8 cellular contexts compared by ENCODE assay signal in the genomic region with DNA sequence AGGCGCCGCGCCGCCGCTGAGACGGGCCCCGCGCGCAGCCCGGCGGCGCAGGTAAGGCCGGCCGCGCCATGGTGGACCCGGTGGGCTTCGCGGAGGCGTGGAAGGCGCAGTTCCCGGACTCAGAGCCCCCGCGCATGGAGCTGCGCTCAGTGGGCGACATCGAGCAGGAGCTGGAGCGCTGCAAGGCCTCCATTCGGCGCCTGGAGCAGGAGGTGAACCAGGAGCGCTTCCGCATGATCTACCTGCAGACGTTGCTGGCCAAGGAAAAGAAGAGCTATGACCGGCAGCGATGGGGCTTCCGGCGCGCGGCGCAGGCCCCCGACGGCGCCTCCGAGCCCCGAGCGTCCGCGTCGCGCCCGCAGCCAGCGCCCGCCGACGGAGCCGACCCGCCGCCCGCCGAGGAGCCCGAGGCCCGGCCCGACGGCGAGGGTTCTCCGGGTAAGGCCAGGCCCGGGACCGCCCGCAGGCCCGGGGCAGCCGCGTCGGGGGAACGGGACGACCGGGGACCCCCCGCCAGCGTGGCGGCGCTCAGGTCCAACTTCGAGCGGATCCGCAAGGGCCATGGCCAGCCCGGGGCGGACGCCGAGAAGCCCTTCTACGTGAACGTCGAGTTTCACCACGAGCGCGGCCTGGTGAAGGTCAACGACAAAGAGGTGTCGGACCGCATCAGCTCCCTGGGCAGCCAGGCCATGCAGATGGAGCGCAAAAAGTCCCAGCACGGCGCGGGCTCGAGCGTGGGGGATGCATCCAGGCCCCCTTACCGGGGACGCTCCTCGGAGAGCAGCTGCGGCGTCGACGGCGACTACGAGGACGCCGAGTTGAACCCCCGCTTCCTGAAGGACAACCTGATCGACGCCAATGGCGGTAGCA. TPM values are rescaled to one million over a fixed set of nuclear protein-coding genes. Genes with fewer than 3 reads are reported as not detected.
DNase-seq lines count a peak whose midpoint lies in the region; ATAC-seq and TF ChIP-seq lines count a peak whose summit lies in the region.

No MANE protein-coding gene starts in this region.

- DNase-seq in GM12864 (ENCODE audit: low read depth) (no peak), OCI-LY7 (ENCODE audit: low spot score) (peak; percentile 43), caudate nucleus (lab: John Stamatoyannopoulos, UW) (peak in 2 of 61 donors; percentile 35 to 53), mesothelial cell of epicardium (ENCODE audit: low spot score in 2 of 2, unreplicated experiment in 2 of 2) (peak in 1 of 2 experiments; percentile 46), upper lobe of right lung (no peak)

- H3K4me1 Mint-ChIP-seq in mesothelial cell of epicardium = peaks cover 43% of the 10 kb centered on the region

- H3K27me3 Mint-ChIP-seq in mesothelial cell of epicardium (ENCODE audit: low read depth) = no peaks in the 10 kb centered on the region

- POLR2A ChIA-PET in OCI-LY7 (lab: Charles Lee) = no interaction called here

- peaks cover 14% of the 10 kb centered on the region for H3K36me3 Mint-ChIP-seq in mesothelial cell of epicardium

- intact Hi-C loops in OCI-LY7 (cut with micrococcal nuclease; ENCODE audit: unreplicated experiment) (loop anchor here (1.0 kb wide), 1 partner anchor 88 kb away; no protein-coding TSS in a partner anchor), upper lobe of right lung (cut with DNase I) (loop anchor here (5.0 kb wide), 1 partner anchor 36 kb away; no protein-coding TSS in a partner anchor)

- BruUV-seq in OCI-LY7 (replicated peaks; lab: Mats Ljungman, UMichigan) = no TSS peak

- H3K4me1 ChIP-seq in OCI-LY7 (ENCODE audit: insufficient read depth, low read length, poor library complexity, severe bottlenecking) = peaks cover 60% of the 10 kb centered on the region
- H3K4me1 ChIP-seq in upper lobe of right lung = peaks cover 45% of the 10 kb centered on the region

- no peak overlapping the region for H3K27ac ChIP-seq in OCI-LY7 (ENCODE audit: low read depth, low read length, poor library complexity, severe bottlenecking)
- peak overlapping the region; percentile 82 for H3K27ac ChIP-seq in caudate nucleus (ENCODE audit: low read depth, low read length)
- H3K27ac ChIP-seq in upper lobe of right lung = peak overlapping the region; percentile 42

- no peak overlapping the region for H2AFZ ChIP-seq in OCI-LY7 (ENCODE audit: low read length)

- peak overlapping the region; percentile 79 for H3K4me3 Mint-ChIP-seq in mesothelial cell of epicardium

- H3K9me2 ChIP-seq in OCI-LY7 (ENCODE audit: insufficient read depth, low read length) = no peaks in the 10 kb centered on the region

- no peak for ATAC-seq in upper lobe of right lung
- no peak for ATAC-seq in GM21529 (IDR thresholded peaks at IDR 0.05; ENCODE audit: unreplicated experiment)
- no peak for ATAC-seq in HG03354 (IDR thresholded peaks at IDR 0.05; ENCODE audit: poor library complexity, severe bottlenecking, unreplicated experiment)
- no peak for ATAC-seq in HG03565 (IDR thresholded peaks at IDR 0.05; ENCODE audit: unreplicated experiment)

- no peak overlapping the region for H3K27ac Mint-ChIP-seq in mesothelial cell of epicardium

- H3K9me3 ChIP-seq in OCI-LY7 (ENCODE audit: low read length) (peaks cover 6% of the 10 kb centered on the region; the same call in 1 of the 2 replicates), upper lobe of right lung (no peaks in the 10 kb centered on the region)

- H3K79me2 ChIP-seq in OCI-LY7 (ENCODE audit: insufficient read depth, low read depth, low read length) = peaks cover 41% of the 10 kb centered on the region

- TF ChIP-seq CTCF in GM12864 (IDR thresholded peaks at IDR 0.05; ENCODE audit: low read depth, low read length, missing control alignments) (no peak), OCI-LY7 (conservative IDR thresholded peaks at IDR 0.05; ENCODE audit: low read length) (no peak), mesothelial cell of epicardium (IDR thresholded peaks at IDR 0.05; ENCODE audit: unreplicated experiment) (no peak), upper lobe of right lung (IDR thresholded peaks at IDR 0.05) (no peak)

- CTCF ChIA-PET in OCI-LY7 (lab: Charles Lee; ENCODE audit: unreplicated experiment) = interaction anchor here (1.1 kb wide), 1 partner anchor 101 kb away, joined by 3 read pairs; no protein-coding TSS in a partner anchor

- H3K4me3 ChIP-seq in GM12864 (ENCODE audit: low read depth, low read length) (peak overlapping the region; percentile 67), OCI-LY7 (ENCODE audit: low read depth, low read length, poor library complexity, severe bottlenecking) (peak overlapping the region; percentile 71), upper lobe of right lung (peak overlapping the region; percentile 64)

- H4K20me1 ChIP-seq in OCI-LY7 (ENCODE audit: insufficient read depth, low read length) = peaks cover 26% of the 10 kb centered on the region

- H3K4me2 ChIP-seq in OCI-LY7 (ENCODE audit: low read length) = peak overlapping the region; percentile 92

- H3K27me3 ChIP-seq in upper lobe of right lung = no peaks in the 10 kb centered on the region

- peaks cover 30% of the 10 kb centered on the region for H3K36me3 ChIP-seq in OCI-LY7 (ENCODE audit: insufficient read depth, low read length)
- no peaks in the 10 kb centered on the region for H3K36me3 ChIP-seq in upper lobe of right lung

- peaks cover 12% of the 10 kb centered on the region for H3K9me3 Mint-ChIP-seq in mesothelial cell of epicardium

RNA-seq across cellular contexts. Expression of gene BCR, which starts 0.8 kb away (rescaled TPM):
- 46.5 and 51.3 TPM in 2 replicates for total RNA-seq in OCI-LY7 (2014; rRNA removed; shearing (Covaris generic))
- total RNA-seq in OCI-LY7 (2022) = 38.7 and 42.2 TPM in 2 replicates
- total RNA-seq in mesothelial cell of epicardium = 69.6 to 74.6 TPM (median 72.4 TPM) in 3 replicates
- 78.3 TPM for total RNA-seq in upper lobe of right lung

RNA-seq across cellular contexts. Expression of gene RAB36, which starts 35.9 kb away (rescaled TPM):
- 0.15 and 0.41 TPM in 2 replicates for total RNA-seq in OCI-LY7 (2014; rRNA removed; shearing (Covaris generic))
- total RNA-seq in OCI-LY7 (2022) = 2.5 and 3.0 TPM in 2 replicates
- 6.3 to 6.4 TPM (median 6.4 TPM) in 3 replicates for total RNA-seq in mesothelial cell of epicardium
- total RNA-seq in upper lobe of right lung = 3.8 TPM

RNA-seq across cellular contexts. Expression of gene RSPH14, which starts 39.3 kb away (rescaled TPM):
- total RNA-seq in OCI-LY7 (2014; rRNA removed; shearing (Covaris generic)) = 0.98 and 3.0 TPM in 2 replicates
- total RNA-seq in OCI-LY7 (2022) (6.1 and 7.9 TPM in 2 replicates), mesothelial cell of epicardium (1.7 to 2.5 TPM (median 2.4 TPM) in 3 replicates), upper lobe of right lung (not detected)
